In the genomic region with DNA sequence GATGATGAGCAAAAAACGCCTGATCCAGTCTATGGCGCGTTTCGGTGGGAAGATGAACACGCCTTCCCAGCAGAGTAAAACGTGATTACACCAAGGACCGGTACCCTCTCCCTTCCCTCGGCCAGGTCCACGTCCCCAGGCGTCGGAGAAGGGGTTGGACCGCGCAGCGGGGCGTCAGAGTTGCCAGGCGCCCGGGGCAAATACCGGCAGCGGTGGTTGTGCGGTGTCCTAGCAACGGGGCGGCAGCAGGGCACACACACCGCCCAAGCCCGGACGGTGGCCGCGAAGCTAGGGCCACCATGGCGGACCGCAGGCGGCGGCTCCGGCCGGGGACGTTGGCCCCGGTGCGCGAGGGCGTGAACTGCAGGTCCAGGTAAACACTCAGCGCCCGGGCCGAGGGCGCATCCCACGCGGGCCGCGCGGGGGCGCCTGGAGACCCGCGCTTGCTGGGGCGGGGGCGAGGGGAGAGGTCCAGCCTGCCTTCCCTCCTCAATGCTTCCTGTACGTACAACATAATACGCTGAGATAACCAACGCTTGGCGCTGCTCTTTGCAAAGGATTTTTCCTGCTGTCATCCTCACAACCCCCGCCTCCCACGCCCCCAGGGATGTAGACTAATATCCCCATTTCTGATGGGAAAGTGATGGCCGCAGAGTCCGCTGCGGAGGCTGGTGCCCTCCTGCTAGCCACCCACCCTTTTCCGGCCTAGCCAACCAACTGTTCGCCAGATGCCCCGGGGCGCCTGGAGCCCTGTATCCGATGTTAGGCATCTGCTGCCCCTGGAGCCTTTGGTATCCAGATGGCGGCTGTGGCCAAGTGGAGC, we compare ENCODE assay signal across 8 cellular contexts. TPM values are rescaled to one million over a fixed set of nuclear protein-coding genes. Genes with fewer than 3 reads are reported as not detected.
DNase-seq lines count a peak whose midpoint lies in the region; ATAC-seq and TF ChIP-seq lines count a peak whose summit lies in the region.

A gene with protein sequence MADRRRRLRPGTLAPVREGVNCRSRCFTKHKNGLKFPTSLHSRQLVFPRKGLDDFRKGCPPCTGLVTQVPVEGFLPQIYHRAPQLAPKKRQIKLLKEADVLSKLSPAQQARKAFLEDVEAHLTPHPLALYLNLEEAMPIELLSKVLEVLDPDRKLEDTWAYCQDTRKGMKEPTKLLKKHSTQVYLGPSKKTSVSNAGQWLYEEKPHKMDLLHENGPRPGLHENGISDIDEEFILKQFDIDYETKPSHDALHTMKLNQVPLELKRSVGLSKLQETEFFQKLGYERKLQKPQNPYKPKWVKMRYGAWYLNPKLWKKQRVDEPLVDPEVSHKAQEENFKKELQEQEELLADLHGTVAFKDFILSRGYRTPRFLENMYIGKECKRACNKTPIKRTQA (plus strand): TSS at position 274 of the 823 bp plus-strand sequence. CDS start 26 bp downstream, at position 300.

- H4K5ac ChIP-seq in H9 (ENCODE audit: insufficient read length, low read depth, low read length), result no peak within 1 kb of the TSS
- no peak within 1 kb of the TSS for H4K5ac ChIP-seq in mesendoderm (ENCODE audit: low read length)

- ATAC-seq in stimulated activated effector memory CD8-positive, alpha-beta T cell treated with anti-CD3 and anti-CD28 coated beads, Interleukin-12 subunit alpha, Interleukin-12 subunit beta, amount 100 ng/mL, for 72 hours, result peak; percentile 83
- no peak for ATAC-seq in GM21423 (IDR thresholded peaks at IDR 0.05; ENCODE audit: unreplicated experiment)

- H4K8ac ChIP-seq in H9 (replicated peaks; ENCODE audit: insufficient read length, low read depth, low read length) (no peak within 1 kb of the TSS), mesendoderm (ENCODE audit: low read depth, low read length) (no peak within 1 kb of the TSS)

- H3K23ac ChIP-seq in H9 (ENCODE audit: insufficient read length, low read depth, low read length), result no peak within 1 kb of the TSS
- no peak within 1 kb of the TSS for H3K23ac ChIP-seq in mesendoderm (ENCODE audit: low read length)

- peaks cover 2% of the 10 kb centered on the region; the same call in 1 of the 2 replicates for H3K4me1 ChIP-seq in H9 (ENCODE audit: insufficient read depth, low read length)
- no peaks in the 10 kb centered on the region for H3K4me1 ChIP-seq in mesendoderm (ENCODE audit: control insufficient read depth, low read depth, low read length)

- H2BK15ac ChIP-seq in H9 (ENCODE audit: low read depth, low read length), result no peak within 1 kb of the TSS
- H2BK15ac ChIP-seq in mesendoderm (replicated peaks; ENCODE audit: low read depth), result no peak within 1 kb of the TSS

- H3K79me1 ChIP-seq in H9 (ENCODE audit: insufficient read depth, low read depth, low read length, poor library complexity, severe bottlenecking) (no peaks in the 10 kb centered on the region), mesendoderm (ENCODE audit: low read length) (no peaks in the 10 kb centered on the region)

- H3K27ac Mint-ChIP-seq in H9, result peak within 1 kb of the TSS in 1 of 3 experiments; percentile 19; a peak in 3 of 7 replicates
- H3K27ac Mint-ChIP-seq in stimulated activated effector memory CD8-positive, alpha-beta T cell treated with anti-CD3 and anti-CD28 coated beads, Interleukin-12 subunit alpha, Interleukin-12 subunit beta, amount 100 ng/mL, for 72 hours, result peak within 1 kb of the TSS; percentile 66

- H2BK120ac ChIP-seq in H9 (ENCODE audit: low read depth, low read length, poor library complexity, severe bottlenecking) (peak within 1 kb of the TSS; percentile 26), mesendoderm (ENCODE audit: low read depth, low read length) (no peak within 1 kb of the TSS)

- H3T11ph ChIP-seq in H9 (ENCODE audit: low read length), result peak within 1 kb of the TSS; percentile 56

- peaks cover 15 to 17% of the 10 kb centered on the region in 2 experiments for H3K4me1 Mint-ChIP-seq in H9
- H3K4me1 Mint-ChIP-seq in stimulated activated effector memory CD8-positive, alpha-beta T cell treated with anti-CD3 and anti-CD28 coated beads, Interleukin-12 subunit alpha, Interleukin-12 subunit beta, amount 100 ng/mL, for 72 hours, result peaks cover 7% of the 10 kb centered on the region

- H3K18ac ChIP-seq in H9 (ENCODE audit: insufficient read length, low read depth, low read length) (peak within 1 kb of the TSS; percentile 80), mesendoderm (ENCODE audit: low read length) (no peak within 1 kb of the TSS)

- H3K27me3 ChIP-seq in H9 (ENCODE audit: insufficient read depth, low read length) (no peaks in the 10 kb centered on the region), mesendoderm (ENCODE audit: insufficient read depth, low read length, poor library complexity) (no peaks in the 10 kb centered on the region)

- H2BK12ac ChIP-seq in H9 (ENCODE audit: insufficient read length, low read depth, low read length), result peak within 1 kb of the TSS; percentile 80

- H3K36me3 ChIP-seq in mesendoderm (ENCODE audit: control insufficient read depth, insufficient read depth, low read length), result no peaks in the 10 kb centered on the region

- peak within 1 kb of the TSS; percentile 50 for H2AFZ ChIP-seq in H9 (ENCODE audit: low read length)

- peak within 1 kb of the TSS; percentile 70 to 81 for H3K4me3 Mint-ChIP-seq in H9
- peak within 1 kb of the TSS; percentile 74 for H3K4me3 Mint-ChIP-seq in stimulated activated effector memory CD8-positive, alpha-beta T cell treated with anti-CD3 and anti-CD28 coated beads, Interleukin-12 subunit alpha, Interleukin-12 subunit beta, amount 100 ng/mL, for 72 hours

- H3K14ac ChIP-seq in H9 (ENCODE audit: insufficient read depth, low read length), result peak within 1 kb of the TSS; percentile 85; the same call in 1 of the 2 replicates

- no peaks in the 10 kb centered on the region for H3K9me3 ChIP-seq in H9 (ENCODE audit: control insufficient read depth, low read depth, low read length)

- no peaks in the 10 kb centered on the region for H4K20me1 ChIP-seq in H9 (ENCODE audit: control insufficient read depth, insufficient read depth, insufficient read length)

- H3K36me3 Mint-ChIP-seq in H9 (ENCODE audit: insufficient read depth in 1 of 3, low read depth in 3 of 3), result no peaks in the 10 kb centered on the region
- H3K36me3 Mint-ChIP-seq in stimulated activated effector memory CD8-positive, alpha-beta T cell treated with anti-CD3 and anti-CD28 coated beads, Interleukin-12 subunit alpha, Interleukin-12 subunit beta, amount 100 ng/mL, for 72 hours, result no peaks in the 10 kb centered on the region

- H3K9me3 Mint-ChIP-seq in H9, result no peaks in the 10 kb centered on the region
- no peaks in the 10 kb centered on the region for H3K9me3 Mint-ChIP-seq in stimulated activated effector memory CD8-positive, alpha-beta T cell treated with anti-CD3 and anti-CD28 coated beads, Interleukin-12 subunit alpha, Interleukin-12 subunit beta, amount 100 ng/mL, for 72 hours

- H3K56ac ChIP-seq in H9 (ENCODE audit: insufficient read length, low read depth, low read length) (no peak within 1 kb of the TSS), mesendoderm (ENCODE audit: low read length) (peak within 1 kb of the TSS; percentile 71)

- H3K4me3 ChIP-seq in AG10803 (ENCODE audit: low read length), result peak within 1 kb of the TSS; percentile 55
- H3K4me3 ChIP-seq in epithelial cell of proximal tubule (ENCODE audit: low read depth, low read length), result peak within 1 kb of the TSS; percentile 80
- H3K4me3 ChIP-seq in mesendoderm (ENCODE audit: low read length), result peak within 1 kb of the TSS; percentile 24

- H3K27ac ChIP-seq in H9 (ENCODE audit: insufficient read length, low read depth, low read length) (no peak within 1 kb of the TSS), mesendoderm (ENCODE audit: low read depth, low read length) (no peak within 1 kb of the TSS)

- H3K9ac ChIP-seq in H9 (ENCODE audit: extremely low read depth, insufficient read length, low read length), result peak within 1 kb of the TSS; percentile 21
- peak within 1 kb of the TSS; percentile 21 for H3K9ac ChIP-seq in mesendoderm (ENCODE audit: low read length)

- no peak within 1 kb of the TSS for H4K91ac ChIP-seq in H9 (ENCODE audit: insufficient read length, low read depth, low read length)

- no peak within 1 kb of the TSS for H2BK5ac ChIP-seq in H9 (ENCODE audit: insufficient read length, low read length)
- no peak within 1 kb of the TSS for H2BK5ac ChIP-seq in mesendoderm (ENCODE audit: low read length)

- peaks cover 57% of the 10 kb centered on the region for H3K27me3 Mint-ChIP-seq in H9 (ENCODE audit: low read depth)

- WGBS in H9 (ENCODE audit: extremely low coverage, insufficient read length, low lambda C conversion rate), result no CpG with 5 or more reads among the region's 67 CpGs
- no CpG with 5 or more reads among the region's 67 CpGs for WGBS in mesendoderm (ENCODE audit: extremely low coverage, insufficient coverage, low lambda C conversion rate)

- no peak within 1 kb of the TSS; the same call in 1 of the 2 replicates for H3K4ac ChIP-seq in H9 (ENCODE audit: low read depth, low read length)
- H3K4ac ChIP-seq in mesendoderm (ENCODE audit: low read depth, low read length), result no peak within 1 kb of the TSS

- peaks cover 7% of the 10 kb centered on the region for H3K23me2 ChIP-seq in H9 (ENCODE audit: insufficient read length, low read depth, low read length, poor library complexity, severe bottlenecking)

- H2AK5ac ChIP-seq in H9 (ENCODE audit: insufficient read length, low read length) (peak within 1 kb of the TSS; percentile 41), mesendoderm (ENCODE audit: low read length) (no peak within 1 kb of the TSS)

- DNase-seq in AG10803 (ENCODE audit: low read depth), result peak; percentile 29
- DNase-seq in H9, result peak; percentile 96
- DNase-seq in NCI-H345 (lab: John Stamatoyannopoulos, UW), result peak; percentile 82
- DNase-seq in activated CD8-positive, alpha-beta memory T cell treated with anti-CD3 and anti-CD28 coated beads for 48 hours (ENCODE audit: low read depth in 2 of 3, low spot score in 2 of 3), result peak in 2 of 3 experiments; percentile 1 to 7
- no peak for DNase-seq in epithelial cell of proximal tubule (ENCODE audit: low read depth)
- DNase-seq in mesendoderm, result peak; percentile 94
- DNase-seq in stimulated activated effector memory CD8-positive, alpha-beta T cell treated with anti-CD3 and anti-CD28 coated beads, Interleukin-12 subunit alpha, Interleukin-12 subunit beta, amount 100 ng/mL, for 72 hours (ENCODE audit: low spot score in 2 of 2), result peak; percentile 4 to 57

- TF ChIP-seq CTCF in AG10803 (conservative IDR thresholded peaks at IDR 0.05; ENCODE audit: low read length) (no peak), H9 (conservative IDR thresholded peaks at IDR 0.05) (peak; percentile 58), epithelial cell of proximal tubule (conservative IDR thresholded peaks at IDR 0.05; ENCODE audit: low read depth, low read length) (peak; percentile 48)

- H3K4me2 ChIP-seq in H9 (ENCODE audit: insufficient read depth, insufficient read length, low read length) (peak within 1 kb of the TSS; percentile 91), mesendoderm (ENCODE audit: low read length) (peak within 1 kb of the TSS; percentile 34)

- no peaks in the 10 kb centered on the region for H3K79me2 ChIP-seq in H9 (ENCODE audit: insufficient read depth, low read length)
- no peaks in the 10 kb centered on the region for H3K79me2 ChIP-seq in mesendoderm (ENCODE audit: control insufficient read depth, insufficient read depth, low read length)

- H2BK20ac ChIP-seq in H9 (ENCODE audit: low read depth, low read length, poor library complexity, severe bottlenecking), result peak within 1 kb of the TSS; percentile 94

RNA-seq across cellular contexts. Expression of the gene that starts here (rescaled TPM):
- total RNA-seq in H9 (2021), result 1.0 and 2.0 TPM in 2 replicates
- total RNA-seq in epithelial cell of proximal tubule, result 0.07 and 3.5 TPM in 2 replicates
- 0.41 TPM for polyA plus RNA-seq in mesendoderm (2013, experiment 1 of 2)
- polyA plus RNA-seq in mesendoderm (2013, experiment 2 of 2), result 0.31 TPM

Comparison
In these comparisons a context has a peak if more than half of its experiments do, and no peak if none do; other contexts are left out.
1. H3K4me3 ChIP-seq: peak in every context shown above with its lines; median percentile 80 in epithelial cell of proximal tubule; 55 in AG10803; 24 in mesendoderm.